In genomic region chr10:60777696-60778213, GRCh38 we compare ENCODE assay signal across 8 cellular contexts. TPM values are rescaled to one million over a fixed set of nuclear protein-coding genes. Genes with fewer than 3 reads are reported as not detected.
A peak's percentile ranks its signal among the peaks of the same experiment; 100 is the strongest.
DNase-seq lines count a peak whose midpoint lies in the region; ATAC-seq, FAIRE-seq and TF ChIP-seq lines count a peak whose summit lies in the region.

No MANE protein-coding gene starts in this region.

- peak overlapping the region; percentile 61 to 69 for H3K4me2 ChIP-seq in H1 (ENCODE audit: insufficient read depth in 1 of 2, low read depth in 2 of 2, low read length in 2 of 2)

- no peak for ATAC-seq in CD4-positive, CD25-positive, alpha-beta regulatory T cell (ENCODE audit: low read depth in 2 of 2)
- ATAC-seq in GM21529 (IDR thresholded peaks at IDR 0.05; ENCODE audit: unreplicated experiment), result peak; percentile 10

- WGBS in H1 (ENCODE audit: extremely low coverage in 1 of 2, insufficient coverage in 1 of 2, insufficient read length in 1 of 2, insufficient replicate concordance in 2 of 2, low coverage in 1 of 2, low lambda C conversion rate in 2 of 2, missing lambda C conversion rate in 1 of 2), 2 experiments, result 55% methylated on average over 9 of the region's 9 CpGs; no CpG with 5 or more reads in 1 of the 2 experiments
- 38 to 45% (median 44%) methylated on average over 9 of the region's 9 CpGs for WGBS in ovary, 3 donors

- peak overlapping the region; percentile 97 for H2AFZ ChIP-seq in H1 (ENCODE audit: low read length)

- H3K79me2 ChIP-seq in H1 (ENCODE audit: control insufficient read depth in 1 of 2, insufficient read depth in 2 of 2, low read length in 2 of 2), result peaks cover 19 to 42% of the 10 kb centered on the region in 2 experiments; a peak in 3 of 4 replicates

- no peaks in the 10 kb centered on the region for H3K27me3 ChIP-seq in CD4-positive, CD25-positive, alpha-beta regulatory T cell (ENCODE audit: control insufficient read depth, insufficient read depth, low read length)
- H3K27me3 ChIP-seq in H1 (replicated peaks in 1 of 4; ENCODE audit: control insufficient read depth in 3 of 4, extremely low read depth in 1 of 4, insufficient read depth in 3 of 4, low read length in 3 of 4) (no peaks in the 10 kb centered on the region), ovary (no peaks in the 10 kb centered on the region)

- H3K4me3 Mint-ChIP-seq in CD4-positive, CD25-positive, alpha-beta regulatory T cell, result peak overlapping the region; percentile 95 to 99 (median 98)

- no peak overlapping the region for H3K23ac ChIP-seq in H1 (ENCODE audit: insufficient read length)

- intact Hi-C loops in ovary (cut with DNase I), result no loop called here

- CTCF ChIA-PET in H1 (lab: Charles Lee; ENCODE audit: partially characterized antibody), result interaction anchor here (0.7 to 1.9 kb wide), 4 partner anchors 9 to 325 kb away, joined by 3 to 7 read pairs (median 4); no protein-coding TSS in a partner anchor

- H3K79me1 ChIP-seq in H1 (ENCODE audit: low read depth, low read length), result no peaks in the 10 kb centered on the region

- no peak for DNase-seq in CD4-positive, CD25-positive, alpha-beta regulatory T cell
- DNase-seq in Jurkat, Clone E6-1 (ENCODE audit: low read depth, low spot score), result no peak
- DNase-seq in H1 (ENCODE audit: low read depth in 1 of 2, low spot score in 2 of 2) (no peak), ovary (no peak), NCI-H345 treated with DMSO at 0.1 percent for 48 hours (lab: John Stamatoyannopoulos, UW; ENCODE audit: unreplicated experiment) (no peak), NCI-H524 treated with DMSO at 0.1 percent for 48 hours (lab: John Stamatoyannopoulos, UW) (no peak), UCSD-AML1 (lab: John Stamatoyannopoulos, UW; ENCODE audit: unreplicated experiment) (no peak)

- H2BK120ac ChIP-seq in H1 (replicated peaks; ENCODE audit: low read depth, low read length), result no peak overlapping the region

- peaks cover 32% of the 10 kb centered on the region for H3K4me1 ChIP-seq in CD4-positive, CD25-positive, alpha-beta regulatory T cell (ENCODE audit: control insufficient read depth, insufficient read depth, low read length, poor library complexity, severe bottlenecking)
- H3K4me1 ChIP-seq in H1 (replicated peaks in 1 of 4; ENCODE audit: control insufficient read depth in 3 of 4, insufficient read depth in 4 of 4, low read length in 3 of 4) (peaks cover 0 to 8% (median under 1%) of the 10 kb centered on the region in 4 experiments; a peak in 2 of 7 replicates), ovary (ENCODE audit: insufficient read depth) (peaks cover 2% of the 10 kb centered on the region)

- peaks cover 2 to 6% of the 10 kb centered on the region in 2 experiments for H4K20me1 ChIP-seq in H1 (replicated peaks in 1 of 2; ENCODE audit: control insufficient read depth in 1 of 2, insufficient read depth in 2 of 2, low read length in 2 of 2)

- peak overlapping the region; percentile 71 for H3K27ac ChIP-seq in CD4-positive, CD25-positive, alpha-beta regulatory T cell (ENCODE audit: insufficient read depth, low read length, poor library complexity, severe bottlenecking)
- H3K27ac ChIP-seq in H1 (ENCODE audit: low read depth, low read length) (no peak overlapping the region), ovary (no peak overlapping the region)

- H3K14ac ChIP-seq in H1 (ENCODE audit: insufficient read length), result no peak overlapping the region

- H3K9me3 ChIP-seq in CD4-positive, CD25-positive, alpha-beta regulatory T cell (ENCODE audit: control insufficient read depth in 2 of 2, low read length in 2 of 2), result no peaks in the 10 kb centered on the region
- H3K9me3 ChIP-seq in H1 (ENCODE audit: insufficient read depth in 2 of 2, low read depth in 1 of 2, low read length in 1 of 2), result no peaks in the 10 kb centered on the region
- no peaks in the 10 kb centered on the region for H3K9me3 ChIP-seq in ovary

- no peak overlapping the region for H3K18ac ChIP-seq in H1 (ENCODE audit: extremely low read depth, low read length)

- H3K4me1 Mint-ChIP-seq in CD4-positive, CD25-positive, alpha-beta regulatory T cell, result peaks cover 4 to 37% (median 29%) of the 10 kb centered on the region in 4 donors

- no peak overlapping the region for H2BK5ac ChIP-seq in H1 (ENCODE audit: low read depth, low read length)

- H3K27me3 Mint-ChIP-seq in CD4-positive, CD25-positive, alpha-beta regulatory T cell, result no peaks in the 10 kb centered on the region

- H3K23me2 ChIP-seq in H1 (ENCODE audit: low read depth, low read length), result no peaks in the 10 kb centered on the region

- no peak overlapping the region for H4K8ac ChIP-seq in H1 (ENCODE audit: extremely low read depth, insufficient read depth, low read length)

- peak overlapping the region; percentile 91 for H3K4me3 ChIP-seq in CD4-positive, CD25-positive, alpha-beta regulatory T cell (ENCODE audit: low read depth, low read length)
- peak overlapping the region; percentile 44 for H3K4me3 ChIP-seq in Jurkat, Clone E6-1 (ENCODE audit: low read length)
- H3K4me3 ChIP-seq in H1 (ENCODE audit: extremely low read depth in 1 of 4, insufficient read depth in 2 of 4, low read depth in 3 of 4, low read length in 4 of 4) (peak overlapping the region; percentile 7 to 99 (median 52); a peak in 5 of 8 replicates), ovary (peak overlapping the region; percentile 25)

- no peak overlapping the region for H2BK20ac ChIP-seq in H1 (ENCODE audit: low read length)

- H2BK15ac ChIP-seq in H1 (ENCODE audit: low read length), result no peak overlapping the region

- no peak overlapping the region for H3K56ac ChIP-seq in H1 (replicated peaks; ENCODE audit: insufficient read length, low read depth, low read length)

- H3K9ac ChIP-seq in H1 (replicated peaks in 1 of 4; ENCODE audit: extremely low read depth in 1 of 4, low read depth in 3 of 4, low read length in 3 of 4), result no peak overlapping the region; a peak in 1 of 7 replicates

- POLR2A ChIA-PET in H1 (lab: Charles Lee; ENCODE audit: partially characterized antibody), result interaction anchor here (0.6 to 3.7 kb wide), 14 partner anchors 9 to 907 kb away, joined by 3 to 24 read pairs (median 4); no protein-coding TSS in a partner anchor

- FAIRE-seq in H1 (lab: Jason Lieb, UNC), result no peak

- H4K5ac ChIP-seq in H1 (ENCODE audit: insufficient read length, low read depth, low read length), result no peak overlapping the region

- TF ChIP-seq CTCF in H1 (IDR thresholded peaks at IDR 0.05; ENCODE audit: control extremely low read depth in 1 of 3, insufficient read depth in 1 of 3, low read depth in 1 of 3, low read length in 3 of 3), result no peak
- TF ChIP-seq CTCF in ovary (IDR thresholded peaks at IDR 0.05), result no peak

- TF ChIP-seq RAD21 in H1 (IDR thresholded peaks at IDR 0.05 in 1 of 2, conservative IDR thresholded peaks at IDR 0.05 in 1 of 2; ENCODE audit: low read depth in 2 of 2, low read length in 2 of 2), result no peak

- H2BK12ac ChIP-seq in H1 (ENCODE audit: low read depth, low read length), result no peak overlapping the region

- H3K4ac ChIP-seq in H1 (replicated peaks; ENCODE audit: insufficient read length, low read depth, low read length), result no peak overlapping the region

- no peak overlapping the region for H2AK5ac ChIP-seq in H1 (ENCODE audit: low read depth, low read length)

- TF ChIP-seq POLR2A in H1 (IDR thresholded peaks at IDR 0.05; ENCODE audit: control extremely low read depth in 1 of 2, low read depth in 2 of 2, low read length in 2 of 2) (no peak), ovary (IDR thresholded peaks at IDR 0.05) (no peak)

- H4K91ac ChIP-seq in H1 (replicated peaks; ENCODE audit: insufficient read length, low read length), result no peak overlapping the region

- TF ChIP-seq EP300 in H1 (IDR thresholded peaks at IDR 0.05; ENCODE audit: borderline replicate concordance in 1 of 2, low read depth in 2 of 2, low read length in 2 of 2) (no peak), ovary (IDR thresholded peaks at IDR 0.05) (no peak)

- peak overlapping the region in 2 of 3 donors; percentile 83 to 94 for H3K27ac Mint-ChIP-seq in CD4-positive, CD25-positive, alpha-beta regulatory T cell

- no peaks in the 10 kb centered on the region for H3K9me3 Mint-ChIP-seq in CD4-positive, CD25-positive, alpha-beta regulatory T cell

- no peaks in the 10 kb centered on the region for H3K36me3 ChIP-seq in CD4-positive, CD25-positive, alpha-beta regulatory T cell (ENCODE audit: control insufficient read depth, insufficient read depth, low read length)
- H3K36me3 ChIP-seq in H1 (ENCODE audit: control insufficient read depth in 2 of 4, insufficient read depth in 4 of 4, low read length in 3 of 4), result peaks cover 0 to 28% (median 3%) of the 10 kb centered on the region in 4 experiments; a peak in 5 of 8 replicates
- no peaks in the 10 kb centered on the region for H3K36me3 ChIP-seq in ovary

- no peaks in the 10 kb centered on the region for H3K36me3 Mint-ChIP-seq in CD4-positive, CD25-positive, alpha-beta regulatory T cell

TF ChIP-seq in H1, 55 proteins besides CTCF, POLR2A, EP300 and RAD21 (continues in another document):
- TF ChIP-seq MAFK (IDR thresholded peaks at IDR 0.05; ENCODE audit: low read depth, low read length) (no peak), TCF12 (IDR thresholded peaks at IDR 0.05; ENCODE audit: low read depth, low read length) (no peak), SUZ12 (IDR thresholded peaks at IDR 0.05; ENCODE audit: low read length) (no peak), SP2 (IDR thresholded peaks at IDR 0.05; ENCODE audit: low read length) (no peak), E2F6 (IDR thresholded peaks at IDR 0.05) (no peak), SRF (IDR thresholded peaks at IDR 0.05; ENCODE audit: low read depth, low read length) (no peak), RFX5 (IDR thresholded peaks at IDR 0.05; ENCODE audit: borderline replicate concordance, low read depth, low read length) (no peak)

RNA-seq across cellular contexts. Expression of gene CDK1, which starts 0.5 kb away (rescaled TPM):
- total RNA-seq in CD4-positive, CD25-positive, alpha-beta regulatory T cell, result 2.1 TPM
- 1 to 10 TPM; 2.2 to 7.8 (median 5.3) TPM for polyA plus RNA-seq in CD4-positive, CD25-positive, alpha-beta regulatory T cell
- polyA plus RNA-seq in Jurkat, Clone E6-1 (2012; ENCODE audit: insufficient read depth, insufficient read length), result 227 TPM
- 98.8 and 111 TPM in 2 replicates for total RNA-seq in H1 (2021; fragmentation: NEBNext Ultra II Directional; extraction: Animal tissue kit (Norgen Biotek cat#: 25700))
- polyA plus RNA-seq in H1 (2011; rRNA removed) (15.1 and 29.4 TPM in 2 replicates), ovary (1 to 10 TPM; 3.6 to 3.9 TPM)
- polyA plus RNA-seq in H1 (2011; cell fraction: cytosol; rRNA removed), result 47.5 TPM
- 13.0 TPM for polyA plus RNA-seq in H1 (2011; cell fraction: nucleus; rRNA removed)
- 32.5 to 64.9 TPM (median 36.1 TPM) in 4 replicates for polyA plus RNA-seq in H1 (2012, experiment 1 of 2)
- polyA plus RNA-seq in H1 (2012, experiment 2 of 2), result 13.2 TPM
- polyA plus RNA-seq in H1 (2013, experiment 1 of 2), result 69.2 TPM
- 69.7 TPM for polyA plus RNA-seq in H1 (2013, experiment 2 of 2)
- 18.4 and 28.0 TPM in 2 replicates for polyA minus RNA-seq in H1 (2011; rRNA and poly(A)+ RNA removed)
- 18.0 TPM for polyA minus RNA-seq in H1 (2011; cell fraction: cytosol; rRNA and poly(A)+ RNA removed)
- polyA minus RNA-seq in H1 (2011; cell fraction: nucleus; rRNA and poly(A)+ RNA removed), result 31.8 TPM
- total RNA-seq in ovary, result 1 to 10 TPM in 6 of 7 donors, under 1 TPM in 1; 0.91 to 5.0 (median 2.5) TPM

Comparison
In these comparisons a context has a peak if more than half of its experiments do, and no peak if none do; other contexts are left out.
1. H3K4me3 ChIP-seq: peak in every context shown above with its lines; median percentile 91 in CD4-positive, CD25-positive, alpha-beta regulatory T cell; 52 in H1; 44 in Jurkat, Clone E6-1; 25 in ovary.
2. RNA of gene CDK1, which starts 0.5 kb away (total RNA-seq): 98.8 to 111 TPM in H1; 0.91 to 5.0 TPM in ovary and 2.1 TPM in CD4-positive, CD25-positive, alpha-beta regulatory T cell (single experiment); every median in the first group is over 10 times any median in the second.